1 cellular context compared by ENCODE assay signal in the genomic region with DNA sequence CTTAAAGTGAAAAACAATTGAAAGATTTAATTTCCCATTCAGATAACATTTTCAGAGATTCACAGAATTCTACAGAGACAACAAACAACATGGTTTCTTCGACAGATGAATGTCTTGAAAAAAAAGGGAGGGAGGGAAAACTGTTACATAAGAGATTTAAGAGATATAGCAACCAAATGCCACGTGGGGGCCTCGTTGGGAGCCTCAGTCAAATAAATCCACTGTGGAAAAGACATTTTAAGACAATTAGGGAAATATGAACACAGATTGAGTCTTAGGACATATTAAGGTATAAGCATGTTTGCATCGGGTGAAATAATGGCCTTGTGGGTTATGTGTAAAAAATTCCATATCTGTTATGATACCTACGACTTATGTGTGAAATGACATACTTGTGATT.
TF ChIP-seq lines count a peak whose summit lies in the region.

No MANE protein-coding gene starts in this region.

TF ChIP-seq in K562, 482 proteins besides CTCF, POLR2A, EP300 and RAD21 (continues in another document):
- TF ChIP-seq TRIM24 (IDR thresholded peaks at IDR 0.05) (0 out of 4 replicates have a peak, but pooled peaks of 1 of the 2 experiments have one; percentile 27), L3MBTL2 (IDR thresholded peaks at IDR 0.05) (peak; percentile 90), GATAD2B (IDR thresholded peaks at IDR 0.05; ENCODE audit: borderline replicate concordance) (peak; percentile 29; the same call in 1 of the 2 replicates), KDM5B (IDR thresholded peaks at IDR 0.05; ENCODE audit: insufficient replicate concordance, low read depth, low read length) (no peak), RBFOX2 (IDR thresholded peaks at IDR 0.05; ENCODE audit: low read depth, low read length) (no peak), HDAC1 (IDR thresholded peaks at IDR 0.05) (0 out of 4 replicates have a peak, but pooled peaks of 1 of the 2 experiments have one; percentile 32), POLR2AphosphoS5 (IDR thresholded peaks at IDR 0.05; ENCODE audit: control insufficient read depth, insufficient read depth, low read depth, low read length) (no peak), SMC3 (conservative IDR thresholded peaks at IDR 0.05; ENCODE audit: insufficient read depth, low read depth, low read length) (no peak), ATF3 (IDR thresholded peaks at IDR 0.05) (no peak), ATF3 (CRISPR knock-in tag; conservative IDR thresholded peaks at IDR 0.05) (no peak), RAD51 (IDR thresholded peaks at IDR 0.05; ENCODE audit: borderline replicate concordance, low read depth) (peak; percentile 31; the same call in 1 of the 2 replicates), EGR1 (conservative IDR thresholded peaks at IDR 0.05) (no peak), MYC (IDR thresholded peaks at IDR 0.05; ENCODE audit: low read depth, low read length) (peak; percentile 78), MYC (CRISPR knock-in tag; IDR thresholded peaks at IDR 0.05; ENCODE audit: borderline replicate concordance, low read depth) (no peak), SIX5 (IDR thresholded peaks at IDR 0.05; ENCODE audit: borderline replicate concordance in 1 of 2, insufficient read depth in 1 of 2, low read depth in 1 of 2, low read length in 2 of 2) (no peak), PHF20 (IDR thresholded peaks at IDR 0.05; ENCODE audit: partially characterized antibody) (no peak), RERE (CRISPR knock-in tag; IDR thresholded peaks at IDR 0.05; ENCODE audit: borderline replicate concordance) (no peak), CREB3L1 (IDR thresholded peaks at IDR 0.05; ENCODE audit: borderline replicate concordance, low read depth) (peak; percentile 42; the same call in 1 of the 2 replicates), CEBPZ (IDR thresholded peaks at IDR 0.05; ENCODE audit: borderline replicate concordance, low read depth, low read length) (no peak), NCOA1 (IDR thresholded peaks at IDR 0.05; ENCODE audit: low read depth) (no peak), CHD2 (IDR thresholded peaks at IDR 0.05; ENCODE audit: low read depth, low read length) (no peak), KAT7 (CRISPR knock-in tag; IDR thresholded peaks at IDR 0.05; ENCODE audit: borderline replicate concordance) (no peak)
- TF ChIP-seq, protein P1, sequence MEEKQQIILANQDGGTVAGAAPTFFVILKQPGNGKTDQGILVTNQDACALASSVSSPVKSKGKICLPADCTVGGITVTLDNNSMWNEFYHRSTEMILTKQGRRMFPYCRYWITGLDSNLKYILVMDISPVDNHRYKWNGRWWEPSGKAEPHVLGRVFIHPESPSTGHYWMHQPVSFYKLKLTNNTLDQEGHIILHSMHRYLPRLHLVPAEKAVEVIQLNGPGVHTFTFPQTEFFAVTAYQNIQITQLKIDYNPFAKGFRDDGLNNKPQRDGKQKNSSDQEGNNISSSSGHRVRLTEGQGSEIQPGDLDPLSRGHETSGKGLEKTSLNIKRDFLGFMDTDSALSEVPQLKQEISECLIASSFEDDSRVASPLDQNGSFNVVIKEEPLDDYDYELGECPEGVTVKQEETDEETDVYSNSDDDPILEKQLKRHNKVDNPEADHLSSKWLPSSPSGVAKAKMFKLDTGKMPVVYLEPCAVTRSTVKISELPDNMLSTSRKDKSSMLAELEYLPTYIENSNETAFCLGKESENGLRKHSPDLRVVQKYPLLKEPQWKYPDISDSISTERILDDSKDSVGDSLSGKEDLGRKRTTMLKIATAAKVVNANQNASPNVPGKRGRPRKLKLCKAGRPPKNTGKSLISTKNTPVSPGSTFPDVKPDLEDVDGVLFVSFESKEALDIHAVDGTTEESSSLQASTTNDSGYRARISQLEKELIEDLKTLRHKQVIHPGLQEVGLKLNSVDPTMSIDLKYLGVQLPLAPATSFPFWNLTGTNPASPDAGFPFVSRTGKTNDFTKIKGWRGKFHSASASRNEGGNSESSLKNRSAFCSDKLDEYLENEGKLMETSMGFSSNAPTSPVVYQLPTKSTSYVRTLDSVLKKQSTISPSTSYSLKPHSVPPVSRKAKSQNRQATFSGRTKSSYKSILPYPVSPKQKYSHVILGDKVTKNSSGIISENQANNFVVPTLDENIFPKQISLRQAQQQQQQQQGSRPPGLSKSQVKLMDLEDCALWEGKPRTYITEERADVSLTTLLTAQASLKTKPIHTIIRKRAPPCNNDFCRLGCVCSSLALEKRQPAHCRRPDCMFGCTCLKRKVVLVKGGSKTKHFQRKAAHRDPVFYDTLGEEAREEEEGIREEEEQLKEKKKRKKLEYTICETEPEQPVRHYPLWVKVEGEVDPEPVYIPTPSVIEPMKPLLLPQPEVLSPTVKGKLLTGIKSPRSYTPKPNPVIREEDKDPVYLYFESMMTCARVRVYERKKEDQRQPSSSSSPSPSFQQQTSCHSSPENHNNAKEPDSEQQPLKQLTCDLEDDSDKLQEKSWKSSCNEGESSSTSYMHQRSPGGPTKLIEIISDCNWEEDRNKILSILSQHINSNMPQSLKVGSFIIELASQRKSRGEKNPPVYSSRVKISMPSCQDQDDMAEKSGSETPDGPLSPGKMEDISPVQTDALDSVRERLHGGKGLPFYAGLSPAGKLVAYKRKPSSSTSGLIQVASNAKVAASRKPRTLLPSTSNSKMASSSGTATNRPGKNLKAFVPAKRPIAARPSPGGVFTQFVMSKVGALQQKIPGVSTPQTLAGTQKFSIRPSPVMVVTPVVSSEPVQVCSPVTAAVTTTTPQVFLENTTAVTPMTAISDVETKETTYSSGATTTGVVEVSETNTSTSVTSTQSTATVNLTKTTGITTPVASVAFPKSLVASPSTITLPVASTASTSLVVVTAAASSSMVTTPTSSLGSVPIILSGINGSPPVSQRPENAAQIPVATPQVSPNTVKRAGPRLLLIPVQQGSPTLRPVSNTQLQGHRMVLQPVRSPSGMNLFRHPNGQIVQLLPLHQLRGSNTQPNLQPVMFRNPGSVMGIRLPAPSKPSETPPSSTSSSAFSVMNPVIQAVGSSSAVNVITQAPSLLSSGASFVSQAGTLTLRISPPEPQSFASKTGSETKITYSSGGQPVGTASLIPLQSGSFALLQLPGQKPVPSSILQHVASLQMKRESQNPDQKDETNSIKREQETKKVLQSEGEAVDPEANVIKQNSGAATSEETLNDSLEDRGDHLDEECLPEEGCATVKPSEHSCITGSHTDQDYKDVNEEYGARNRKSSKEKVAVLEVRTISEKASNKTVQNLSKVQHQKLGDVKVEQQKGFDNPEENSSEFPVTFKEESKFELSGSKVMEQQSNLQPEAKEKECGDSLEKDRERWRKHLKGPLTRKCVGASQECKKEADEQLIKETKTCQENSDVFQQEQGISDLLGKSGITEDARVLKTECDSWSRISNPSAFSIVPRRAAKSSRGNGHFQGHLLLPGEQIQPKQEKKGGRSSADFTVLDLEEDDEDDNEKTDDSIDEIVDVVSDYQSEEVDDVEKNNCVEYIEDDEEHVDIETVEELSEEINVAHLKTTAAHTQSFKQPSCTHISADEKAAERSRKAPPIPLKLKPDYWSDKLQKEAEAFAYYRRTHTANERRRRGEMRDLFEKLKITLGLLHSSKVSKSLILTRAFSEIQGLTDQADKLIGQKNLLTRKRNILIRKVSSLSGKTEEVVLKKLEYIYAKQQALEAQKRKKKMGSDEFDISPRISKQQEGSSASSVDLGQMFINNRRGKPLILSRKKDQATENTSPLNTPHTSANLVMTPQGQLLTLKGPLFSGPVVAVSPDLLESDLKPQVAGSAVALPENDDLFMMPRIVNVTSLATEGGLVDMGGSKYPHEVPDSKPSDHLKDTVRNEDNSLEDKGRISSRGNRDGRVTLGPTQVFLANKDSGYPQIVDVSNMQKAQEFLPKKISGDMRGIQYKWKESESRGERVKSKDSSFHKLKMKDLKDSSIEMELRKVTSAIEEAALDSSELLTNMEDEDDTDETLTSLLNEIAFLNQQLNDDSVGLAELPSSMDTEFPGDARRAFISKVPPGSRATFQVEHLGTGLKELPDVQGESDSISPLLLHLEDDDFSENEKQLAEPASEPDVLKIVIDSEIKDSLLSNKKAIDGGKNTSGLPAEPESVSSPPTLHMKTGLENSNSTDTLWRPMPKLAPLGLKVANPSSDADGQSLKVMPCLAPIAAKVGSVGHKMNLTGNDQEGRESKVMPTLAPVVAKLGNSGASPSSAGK (IDR thresholded peaks at IDR 0.05) = peak; percentile 79
- TF ChIP-seq, protein P2, sequence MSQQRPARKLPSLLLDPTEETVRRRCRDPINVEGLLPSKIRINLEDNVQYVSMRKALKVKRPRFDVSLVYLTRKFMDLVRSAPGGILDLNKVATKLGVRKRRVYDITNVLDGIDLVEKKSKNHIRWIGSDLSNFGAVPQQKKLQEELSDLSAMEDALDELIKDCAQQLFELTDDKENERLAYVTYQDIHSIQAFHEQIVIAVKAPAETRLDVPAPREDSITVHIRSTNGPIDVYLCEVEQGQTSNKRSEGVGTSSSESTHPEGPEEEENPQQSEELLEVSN (IDR thresholded peaks at IDR 0.05; ENCODE audit: borderline replicate concordance in 1 of 2, extremely low read depth in 1 of 2, insufficient read depth in 1 of 2, insufficient read length in 1 of 2, low read depth in 1 of 2, low read length in 1 of 2, poor library complexity in 1 of 2, severe bottlenecking in 1 of 2) = peak in 1 of 2 experiments; percentile 30
- TF ChIP-seq, protein P3, sequence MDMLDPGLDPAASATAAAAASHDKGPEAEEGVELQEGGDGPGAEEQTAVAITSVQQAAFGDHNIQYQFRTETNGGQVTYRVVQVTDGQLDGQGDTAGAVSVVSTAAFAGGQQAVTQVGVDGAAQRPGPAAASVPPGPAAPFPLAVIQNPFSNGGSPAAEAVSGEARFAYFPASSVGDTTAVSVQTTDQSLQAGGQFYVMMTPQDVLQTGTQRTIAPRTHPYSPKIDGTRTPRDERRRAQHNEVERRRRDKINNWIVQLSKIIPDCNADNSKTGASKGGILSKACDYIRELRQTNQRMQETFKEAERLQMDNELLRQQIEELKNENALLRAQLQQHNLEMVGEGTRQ (CRISPR knock-in tag; IDR thresholded peaks at IDR 0.05) = 0 out of 2 replicates have a peak, but pooled peaks have one; percentile 8
